In genomic region chr1:65894738-65895605, GRCh38 we compare ENCODE assay signal across 14 cellular contexts.
DNase-seq lines count a peak whose midpoint lies in the region; ATAC-seq and TF ChIP-seq lines count a peak whose summit lies in the region.
"Had no signal": no experiment of that assay in that cellular context is flagged by ENCODE, and none has a peak within 500 bp of the region (broad histone marks: within the 10 kb centered on the region; RNA-seq: fewer than 3 reads in every experiment).

No MANE protein-coding gene starts in this region.

- no peak overlapping the region for H2BK5ac ChIP-seq in trophoblast cell (ENCODE audit: low read depth, low read length, poor library complexity)

- no peaks in the 10 kb centered on the region for H3K36me3 Mint-ChIP-seq in endodermal cell (ENCODE audit: low read depth)

- H4K12ac ChIP-seq in trophoblast cell (ENCODE audit: low read depth, low read length) = no peak overlapping the region

- no peaks in the 10 kb centered on the region for H3K27me3 ChIP-seq in trophoblast cell (ENCODE audit: insufficient read depth, low read length)
- no peaks in the 10 kb centered on the region for H3K27me3 ChIP-seq in endodermal cell (ENCODE audit: control insufficient read depth, insufficient read depth, low read length, poor library complexity, severe bottlenecking)
- H3K27me3 ChIP-seq in breast epithelium = no peaks in the 10 kb centered on the region
- H3K27me3 ChIP-seq: stomach had no signal

- H3K14ac ChIP-seq in trophoblast cell (ENCODE audit: low read length) = no peak overlapping the region

- no peak overlapping the region for H2AK5ac ChIP-seq in trophoblast cell (ENCODE audit: low read length)

- H2BK12ac ChIP-seq in trophoblast cell (ENCODE audit: low read length) = no peak overlapping the region

- H3K27ac ChIP-seq in trophoblast cell (ENCODE audit: low read depth, low read length) (no peak overlapping the region), endodermal cell (ENCODE audit: low read depth, low read length) (no peak overlapping the region), breast epithelium (no peak overlapping the region)
- H3K27ac ChIP-seq: heart right ventricle, stomach had no signal

- H3K4me3 ChIP-seq in trophoblast cell (ENCODE audit: low read depth, low read length) (no peak overlapping the region), endodermal cell (ENCODE audit: low read length) (no peak overlapping the region), breast epithelium (no peak overlapping the region)
- H3K4me3 ChIP-seq: heart right ventricle, stomach had no signal

- TF ChIP-seq POLR2A in GM18505 (IDR thresholded peaks at IDR 0.05; ENCODE audit: borderline replicate concordance, extremely low read depth, insufficient read depth, insufficient read length) (no peak), breast epithelium (IDR thresholded peaks at IDR 0.05) (no peak)

- H3K18ac ChIP-seq in trophoblast cell (ENCODE audit: low read length) = no peak overlapping the region

- H3K23ac ChIP-seq in trophoblast cell (ENCODE audit: low read length) = no peak overlapping the region

- H3K4me2 ChIP-seq in trophoblast cell (ENCODE audit: low read length) = no peak overlapping the region

- no peaks in the 10 kb centered on the region for H3K79me2 ChIP-seq in trophoblast cell (ENCODE audit: control insufficient read depth, insufficient read depth, low read length, poor library complexity)

- H3K27ac Mint-ChIP-seq in endodermal cell = no peak overlapping the region

- H4K91ac ChIP-seq in trophoblast cell (ENCODE audit: low read depth, low read length) = no peak overlapping the region

- H3K36me3 ChIP-seq in trophoblast cell (ENCODE audit: control insufficient read depth in 1 of 2, insufficient read depth in 2 of 2, low read length in 2 of 2) = no peaks in the 10 kb centered on the region
- H3K36me3 ChIP-seq in endodermal cell (ENCODE audit: control insufficient read depth, insufficient read depth, low read length) = no peaks in the 10 kb centered on the region
- H3K36me3 ChIP-seq in breast epithelium = no peaks in the 10 kb centered on the region
- H3K36me3 ChIP-seq: heart right ventricle, stomach had no signal

- H3K27me3 Mint-ChIP-seq in endodermal cell (ENCODE audit: insufficient read depth) = no peaks in the 10 kb centered on the region

- H3K9me3 ChIP-seq in trophoblast cell (ENCODE audit: insufficient read depth, low read depth, low read length) (no peaks in the 10 kb centered on the region), endodermal cell (ENCODE audit: control insufficient read depth, low read length) (no peaks in the 10 kb centered on the region), breast epithelium (no peaks in the 10 kb centered on the region)
- H3K9me3 ChIP-seq: stomach had no signal

- H3K9ac ChIP-seq in trophoblast cell (ENCODE audit: low read length) = no peak overlapping the region
- H3K9ac ChIP-seq in endodermal cell (ENCODE audit: extremely low read depth, low read length, poor library complexity, severe bottlenecking) = no peak overlapping the region

- WGBS in trophoblast cell (ENCODE audit: extremely low coverage, insufficient coverage, insufficient read length) = no CpG with 5 or more reads among the region's 8 CpGs
- WGBS in endodermal cell (ENCODE audit: insufficient coverage in 1 of 2, insufficient read length in 1 of 2), 2 experiments = 75 to 90% methylated on average over 7 of the region's 8 CpGs

- no peaks in the 10 kb centered on the region for H3K4me1 ChIP-seq in trophoblast cell (ENCODE audit: control insufficient read depth in 1 of 2, insufficient read depth in 2 of 2, low read length in 2 of 2)
- H3K4me1 ChIP-seq in endodermal cell (ENCODE audit: control insufficient read depth, insufficient read depth, low read length) = no peaks in the 10 kb centered on the region
- H3K4me1 ChIP-seq in breast epithelium = no peaks in the 10 kb centered on the region
- H3K4me1 ChIP-seq: heart right ventricle, stomach had no signal

- no peaks in the 10 kb centered on the region for H3K4me1 Mint-ChIP-seq in endodermal cell

- peaks cover 4% of the 10 kb centered on the region for H3K9me3 Mint-ChIP-seq in endodermal cell

- DNase-seq in trophoblast cell = no peak
- DNase-seq in central memory CD4-positive, alpha-beta T cell = no peak
- no peak for DNase-seq in endodermal cell
- no peak for DNase-seq in breast epithelium (ENCODE audit: low spot score in 2 of 2)
- DNase-seq: aorta; effector memory CD4-positive, alpha-beta T cell; heart right ventricle; KG1; stomach had no signal

- H3K79me1 ChIP-seq in trophoblast cell (ENCODE audit: low read length) = no peaks in the 10 kb centered on the region

- H3K4me3 Mint-ChIP-seq in endodermal cell = no peak overlapping the region

- TF ChIP-seq CTCF in endodermal cell (conservative IDR thresholded peaks at IDR 0.05) = no peak
- TF ChIP-seq CTCF in breast epithelium (IDR thresholded peaks at IDR 0.05) = no peak

- no peak overlapping the region for H3K4ac ChIP-seq in trophoblast cell (ENCODE audit: low read depth, low read length)

- H2BK120ac ChIP-seq in trophoblast cell (ENCODE audit: insufficient read depth, low read length, poor library complexity) = no peak overlapping the region

- intact Hi-C loops in breast epithelium (cut with DNase I; ENCODE audit: low total_unique reads) = no loop called here

- no peak overlapping the region for H2AFZ ChIP-seq in trophoblast cell (ENCODE audit: insufficient read depth, low read length, poor library complexity)

- no peak overlapping the region for H4K8ac ChIP-seq in trophoblast cell (ENCODE audit: low read depth, low read length)

- ATAC-seq in GM18505 (IDR thresholded peaks at IDR 0.05; ENCODE audit: unreplicated experiment) = peak; percentile 82
- ATAC-seq in GM19468 (IDR thresholded peaks at IDR 0.05; ENCODE audit: extremely low read depth, unreplicated experiment) = peak; percentile 97
- peak; percentile 56 for ATAC-seq in HG02885 (IDR thresholded peaks at IDR 0.05; ENCODE audit: poor library complexity, unreplicated experiment)
- ATAC-seq in HG03520 (IDR thresholded peaks at IDR 0.05; ENCODE audit: unreplicated experiment) = peak; percentile 79
- ATAC-seq: heart right ventricle, Panc1 had no signal
